Comparison of ENCODE assay signal across 2 cellular contexts in genomic region chr4:78551420-78552351, GRCh38.
A peak's percentile ranks its signal among the peaks of the same experiment; 100 is the strongest.
TF ChIP-seq lines count a peak whose summit lies in the region.

TSS of gene ANXA3 (plus strand) at chr4:78551770. CDS start at chr4:78554474, 2,704 bp downstream.

TF ChIP-seq in HEK293T, 16 proteins besides CTCF, POLR2A, EP300 and RAD21:
- TF ChIP-seq TARDBP (IDR thresholded peaks at IDR 0.05), result no peak

TF ChIP-seq in H1, 55 proteins besides CTCF, POLR2A, EP300 and RAD21:
- TF ChIP-seq CBX5 (IDR thresholded peaks at IDR 0.05; ENCODE audit: low read depth, low read length), result no peak
- peak; percentile 49; the same call in 1 of the 2 replicates for TF ChIP-seq MAX (IDR thresholded peaks at IDR 0.05)
- TF ChIP-seq CHD1 (IDR thresholded peaks at IDR 0.05; ENCODE audit: low read depth, low read length), result no peak
- TF ChIP-seq KDM4A (IDR thresholded peaks at IDR 0.05; ENCODE audit: low read depth, low read length, severe bottlenecking), result peak; percentile 64
- no peak for TF ChIP-seq TAF7 (optimal IDR thresholded peaks at IDR 0.05; ENCODE audit: borderline replicate concordance, low read depth, low read length)
- 0 out of 4 replicates have a peak, but pooled peaks of 1 of the 2 experiments have one; percentile 57 for TF ChIP-seq HDAC2 (IDR thresholded peaks at IDR 0.05; ENCODE audit: borderline replicate concordance in 1 of 2, low read depth in 2 of 2, low read length in 2 of 2)
- TF ChIP-seq PHF8 (conservative IDR thresholded peaks at IDR 0.05; ENCODE audit: low read depth, low read length), result peak; percentile 69
- TF ChIP-seq MAFK (IDR thresholded peaks at IDR 0.05; ENCODE audit: low read depth, low read length), result no peak
- peak; percentile 11; the same call in 1 of the 2 replicates for TF ChIP-seq NRF1 (IDR thresholded peaks at IDR 0.05; ENCODE audit: low read depth, low read length)
- TF ChIP-seq TAF1 (IDR thresholded peaks at IDR 0.05; ENCODE audit: low read depth, low read length), result peak; percentile 78
- TF ChIP-seq ASH2L (IDR thresholded peaks at IDR 0.05; ENCODE audit: low read length), result peak; percentile 42
- TF ChIP-seq RBBP5 (IDR thresholded peaks at IDR 0.05; ENCODE audit: borderline replicate concordance, low read depth, low read length), result 0 out of 2 replicates have a peak, but pooled peaks have one; percentile 31
- peak; percentile 62; the same call in 1 of the 2 replicates for TF ChIP-seq TBP (IDR thresholded peaks at IDR 0.05; ENCODE audit: low read depth, low read length)
- TF ChIP-seq POLR2AphosphoS5 (IDR thresholded peaks at IDR 0.05; ENCODE audit: low read depth, low read length), result peak; percentile 80
- TF ChIP-seq SUZ12 (IDR thresholded peaks at IDR 0.05; ENCODE audit: low read length), result peak; percentile 32; the same call in 1 of the 2 replicates
- TF ChIP-seq YY1 (IDR thresholded peaks at IDR 0.05; ENCODE audit: low read depth, low read length), result 0 out of 2 replicates have a peak, but pooled peaks have one; percentile 6
- peak; percentile 39; the same call in 1 of the 2 replicates for TF ChIP-seq BACH1 (IDR thresholded peaks at IDR 0.05; ENCODE audit: low read length)
- no peak for TF ChIP-seq CREB1 (IDR thresholded peaks at IDR 0.05)
